Comparison of ENCODE assay signal across 17 cellular contexts in the genomic region with DNA sequence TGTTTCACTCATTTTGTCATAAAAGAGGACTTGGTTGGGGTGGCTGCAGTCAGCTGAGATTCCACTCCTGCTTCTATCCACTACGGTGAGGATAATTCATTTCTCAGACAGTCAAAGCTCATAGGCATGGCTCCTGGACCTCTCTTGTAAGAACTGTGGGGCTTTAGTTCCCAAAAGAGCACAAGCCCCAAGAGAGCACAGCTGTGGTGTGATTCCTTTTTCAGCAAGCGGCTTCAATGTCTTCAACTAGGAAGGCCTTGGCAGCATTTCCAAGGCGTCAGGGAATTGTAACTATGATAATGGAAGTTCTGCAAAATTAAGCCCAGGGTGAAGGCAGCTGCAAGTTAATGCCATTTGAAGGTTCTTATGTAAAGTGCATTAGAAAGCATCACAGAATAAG.
DNase-seq lines count a peak whose midpoint lies in the region; ATAC-seq lines count a peak whose summit lies in the region.
"Had no signal": no experiment of that assay in that cellular context is flagged by ENCODE, and none has a peak within 500 bp of the region (broad histone marks: within the 10 kb centered on the region; RNA-seq: fewer than 3 reads in every experiment).

No MANE protein-coding gene starts in this region.

- intact Hi-C loops in left ventricle myocardium superior (cut with micrococcal nuclease) (no loop called here), cardiac septum (cut with DNase I) (no loop called here)

- ATAC-seq in left ventricle myocardium superior: peak; percentile 51
- ATAC-seq: GM12878, HCT116, HepG2, K562 had no signal

- no peak for DNase-seq in left ventricle myocardium superior
- DNase-seq in cardiac septum (ENCODE audit: low spot score): no peak
- DNase-seq in NCI-H82 treated with DMSO at 0.1 percent for 48 hours (lab: John Stamatoyannopoulos, UW; ENCODE audit: unreplicated experiment): peak; percentile 82
- DNase-seq in midbrain (lab: John Stamatoyannopoulos, UW): peak; percentile 4
- no peak for DNase-seq in NCI-H345 treated with DMSO at 0.1 percent for 48 hours (lab: John Stamatoyannopoulos, UW; ENCODE audit: unreplicated experiment)
- no peak for DNase-seq in RPMI8226
- no peak for DNase-seq in foreskin melanocyte
- DNase-seq: CD4-positive, CD25-positive, alpha-beta regulatory T cell; DND-41; NCI-H1092; NCI-H2171; NCI-H526 treated with DMSO at 0.1 percent for 48 hours; Peyer's patch had no signal

Comparison
In these comparisons a context has a peak if more than half of its experiments do, and no peak if none do; other contexts are left out.
1. DNase-seq: peak in NCI-H82 treated with DMSO at 0.1 percent for 48 hours (single experiment) and midbrain (single experiment); none in left ventricle myocardium superior (single experiment), cardiac septum (single experiment), NCI-H345 treated with DMSO at 0.1 percent for 48 hours (single experiment), RPMI8226 (single experiment) and foreskin melanocyte (single experiment).